1 cellular context compared by ENCODE assay signal in the genomic region with DNA sequence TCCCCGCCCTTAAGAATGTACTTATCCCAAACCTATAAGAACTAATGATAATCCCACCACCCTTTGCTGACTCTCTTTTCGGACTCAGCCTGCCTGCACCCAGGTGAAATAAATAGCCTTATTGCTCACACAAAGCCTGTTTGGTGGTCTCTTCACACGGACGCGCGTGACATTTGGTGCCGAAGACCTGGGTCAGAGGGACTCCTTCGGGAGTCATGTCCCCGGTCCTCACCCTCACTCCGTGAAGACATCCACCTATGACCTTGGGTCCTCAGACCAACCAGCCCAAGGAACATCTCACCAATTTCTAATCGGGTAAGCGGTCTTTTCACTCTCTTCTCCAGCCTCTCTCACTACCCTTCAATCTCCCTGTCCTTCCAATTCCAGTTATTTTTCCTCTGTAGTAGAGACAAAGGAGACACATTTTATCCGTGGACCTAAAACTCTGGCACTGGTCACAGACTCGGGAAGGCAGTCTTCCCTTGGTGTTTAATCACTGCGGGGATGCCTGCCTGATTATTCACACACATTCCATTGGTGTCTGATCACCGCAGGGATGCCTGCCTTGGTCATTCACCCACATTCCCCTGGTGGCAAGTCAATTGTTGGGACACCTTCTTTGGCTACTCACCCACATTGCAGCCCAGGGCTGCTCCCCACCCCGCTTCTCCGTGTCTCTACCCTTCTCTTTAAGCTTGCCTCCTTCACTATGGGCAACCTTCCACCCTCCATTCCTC.
TF ChIP-seq lines count a peak whose summit lies in the region.

No MANE protein-coding gene starts in this region.

TF ChIP-seq in SK-N-SH, 30 proteins besides CTCF, POLR2A, EP300 and RAD21:
- TF ChIP-seq TCF12 (IDR thresholded peaks at IDR 0.05) = peak; percentile 59
- peak; percentile 92 for TF ChIP-seq TEAD4 (IDR thresholded peaks at IDR 0.05; ENCODE audit: borderline replicate concordance, insufficient read depth)
- TF ChIP-seq NFIC (IDR thresholded peaks at IDR 0.05; ENCODE audit: borderline replicate concordance) = peak; percentile 74
- peak; percentile 86 for TF ChIP-seq JUND (IDR thresholded peaks at IDR 0.05)
- peak; percentile 34; the same call in 1 of the 2 replicates for TF ChIP-seq MAX (IDR thresholded peaks at IDR 0.05; ENCODE audit: low read depth)
- peak; percentile 35; the same call in 1 of the 2 replicates for TF ChIP-seq RXRA (IDR thresholded peaks at IDR 0.05; ENCODE audit: borderline replicate concordance, low read depth)
- TF ChIP-seq PBX3 (IDR thresholded peaks at IDR 0.05) = peak; percentile 49
- TF ChIP-seq FOSL2 (IDR thresholded peaks at IDR 0.05; ENCODE audit: borderline replicate concordance, low read depth) = peak; percentile 88
